ENCODE assay signal across 22 cellular contexts in the genomic region with DNA sequence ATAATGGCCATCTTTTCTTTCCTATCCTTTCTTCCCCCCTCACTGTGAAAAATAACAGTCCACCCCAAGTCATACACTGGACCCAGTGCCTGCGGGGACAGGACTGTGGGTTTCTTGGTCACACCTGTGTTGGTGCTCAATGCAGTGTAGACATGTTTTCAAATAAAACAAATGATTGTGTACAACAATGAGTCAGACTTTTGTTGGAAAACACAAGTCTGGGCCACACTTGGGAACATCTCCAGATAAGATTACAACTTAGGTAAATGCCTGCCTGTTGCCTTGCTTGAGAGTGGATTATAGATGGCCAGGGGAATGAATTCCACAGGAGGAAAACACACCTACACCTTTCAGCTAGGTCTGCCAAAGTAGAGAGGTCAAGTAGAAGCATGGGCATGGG. TPM values are rescaled to one million over a fixed set of nuclear protein-coding genes. Genes with fewer than 3 reads are reported as not detected.
"Had no signal": no experiment of that assay in that cellular context is flagged by ENCODE, and none has a peak within 500 bp of the region (broad histone marks: within the 10 kb centered on the region; RNA-seq: fewer than 3 reads in every experiment).

No MANE protein-coding gene starts in this region.

- FAIRE-seq: pancreas had no signal

- H3K4me1 Mint-ChIP-seq: activated CD4-positive, alpha-beta T cell treated with anti-CD3 and anti-CD28 coated beads, Interleukin-2, amount 10 ng/mL, durations not matched to agents 24 days and 14 days; naive B cell; stimulated activated naive B cell treated with anti-CD40 and anti-IgM and Interleukin-4, amounts not matched to agents 10 μg/mL and 1 μg/mL and 100 μg/mL, for 72 hours had no signal

- H3K4me1 ChIP-seq: ascending aorta, lower lobe of right lung, neural progenitor cell, pancreas had no signal

- H3K9me3 Mint-ChIP-seq: activated CD4-positive, alpha-beta T cell treated with anti-CD3 and anti-CD28 coated beads, Interleukin-2, amount 10 ng/mL, durations not matched to agents 24 days and 14 days; activated T-helper 1 cell treated with anti-CD3 and anti-CD28 coated beads, Interleukin-12 subunit alpha, Interleukin-12 subunit beta, Interleukin-2, Interleukin-4 antibody, amounts not matched to agents 30 ng/mL and 10 ng/mL and 1 ng/mL, durations not matched to agents 14 hours and 24 hours and 36 hours; effector memory CD8-positive, alpha-beta T cell; neural progenitor cell; stimulated activated naive B cell treated with anti-CD40 and anti-IgM and Interleukin-4, amounts not matched to agents 10 μg/mL and 1 μg/mL and 100 μg/mL, for 72 hours; T-helper 2 cell treated with Interferon-gamma antibody and Interleukin-4, amounts not matched to agents 5 μg/mL and 100 μg/mL, for 36 hours had no signal

- H3K27ac Mint-ChIP-seq: activated CD4-positive, alpha-beta T cell treated with anti-CD3 and anti-CD28 coated beads, Interleukin-2, amount 10 ng/mL, durations not matched to agents 24 days and 14 days; activated T-helper 1 cell treated with anti-CD3 and anti-CD28 coated beads, Interleukin-12 subunit alpha, Interleukin-12 subunit beta, Interleukin-2, Interleukin-4 antibody, amounts not matched to agents 30 ng/mL and 10 ng/mL and 1 ng/mL, durations not matched to agents 14 hours and 24 hours and 36 hours; effector memory CD8-positive, alpha-beta T cell; neural progenitor cell; stimulated activated naive B cell treated with anti-CD40 and anti-IgM and Interleukin-4, amounts not matched to agents 10 μg/mL and 1 μg/mL and 100 μg/mL, for 72 hours; T-helper 2 cell treated with Interferon-gamma antibody and Interleukin-4, amounts not matched to agents 5 μg/mL and 100 μg/mL, for 36 hours had no signal

- H2AFZ ChIP-seq: neural progenitor cell had no signal

- H3K4me3 Mint-ChIP-seq: activated CD4-positive, alpha-beta T cell treated with anti-CD3 and anti-CD28 coated beads, Interleukin-2, amount 10 ng/mL, durations not matched to agents 24 days and 14 days; activated T-helper 1 cell treated with anti-CD3 and anti-CD28 coated beads, Interleukin-12 subunit alpha, Interleukin-12 subunit beta, Interleukin-2, Interleukin-4 antibody, amounts not matched to agents 30 ng/mL and 10 ng/mL and 1 ng/mL, durations not matched to agents 14 hours and 24 hours and 36 hours; effector memory CD8-positive, alpha-beta T cell; naive B cell; neural progenitor cell; stimulated activated naive B cell treated with anti-CD40 and anti-IgM and Interleukin-4, amounts not matched to agents 10 μg/mL and 1 μg/mL and 100 μg/mL, for 72 hours; T-helper 2 cell treated with Interferon-gamma antibody and Interleukin-4, amounts not matched to agents 5 μg/mL and 100 μg/mL, for 36 hours had no signal

- H3K36me3 ChIP-seq: ascending aorta, lower lobe of right lung, neural progenitor cell, pancreas had no signal

- H3K27me3 Mint-ChIP-seq: activated CD4-positive, alpha-beta T cell treated with anti-CD3 and anti-CD28 coated beads, Interleukin-2, amount 10 ng/mL, durations not matched to agents 24 days and 14 days had no signal

- H3K9ac ChIP-seq: neural progenitor cell had no signal

- H3K27ac ChIP-seq: ascending aorta, neural progenitor cell, pancreas had no signal

- H3K4me2 ChIP-seq: neural progenitor cell had no signal

- DNase-seq: activated CD4-positive, alpha-beta T cell treated with anti-CD3 and anti-CD28 coated beads, Interleukin-2, amount 10 ng/mL, durations not matched to agents 24 days and 14 days; activated CD4-positive, CD25-positive, alpha-beta regulatory T cell; activated CD8-positive, alpha-beta memory T cell treated with anti-CD3 and anti-CD28 coated beads, Interleukin-2, amount 50 U/mL, for 48 hours; activated naive CD4-positive, alpha-beta T cell; dermis blood vessel endothelial cell; effector memory CD8-positive, alpha-beta T cell; glutamatergic neuron; kidney glomerular epithelial cell; lower lobe of right lung; midbrain; naive B cell; pancreas; retina; stimulated activated CD4-positive, alpha-beta T cell treated with anti-CD3 and anti-CD28 coated beads, Interleukin-15, amount 100 ng/mL, for 24 hours; stimulated activated CD4-positive, alpha-beta T cell treated with anti-CD3 and anti-CD28 coated beads, Interleukin-4, amount 100 ng/mL, for 1 hour; stimulated activated naive B cell treated with anti-CD40 and anti-IgM and Interleukin-4, amounts not matched to agents 10 μg/mL and 1 μg/mL and 100 μg/mL, for 72 hours; substantia nigra had no signal

- H3K36me3 Mint-ChIP-seq: naive B cell; stimulated activated naive B cell treated with anti-CD40 and anti-IgM and Interleukin-4, amounts not matched to agents 10 μg/mL and 1 μg/mL and 100 μg/mL, for 72 hours had no signal

- ATAC-seq: effector memory CD8-positive, alpha-beta T cell; lower lobe of right lung; stimulated activated naive B cell treated with anti-CD40 and anti-IgM and Interleukin-4, amounts not matched to agents 10 μg/mL and 1 μg/mL and 100 μg/mL, for 72 hours had no signal

- H3K9me3 ChIP-seq: ascending aorta, lower lobe of right lung, pancreas had no signal

- H3K4me3 ChIP-seq: ascending aorta, lower lobe of right lung, neural progenitor cell, pancreas had no signal

- H3K27me3 ChIP-seq: ascending aorta, neural progenitor cell, pancreas had no signal

RNA-seq across cellular contexts. Expression of a gene that starts 34.1 kb away (rescaled TPM):
- total RNA-seq: activated CD4-positive, alpha-beta T cell treated with anti-CD3 and anti-CD28 coated beads, Interleukin-2, amount 10 ng/mL, durations not matched to agents 24 days and 14 days; activated T-helper 1 cell treated with anti-CD3 and anti-CD28 coated beads, Interleukin-12 subunit alpha, Interleukin-12 subunit beta, Interleukin-2, Interleukin-4 antibody, amounts not matched to agents 30 ng/mL and 10 ng/mL and 1 ng/mL, durations not matched to agents 14 hours and 24 hours and 36 hours; SK-MEL-5 had no signal
